In the genomic region with DNA sequence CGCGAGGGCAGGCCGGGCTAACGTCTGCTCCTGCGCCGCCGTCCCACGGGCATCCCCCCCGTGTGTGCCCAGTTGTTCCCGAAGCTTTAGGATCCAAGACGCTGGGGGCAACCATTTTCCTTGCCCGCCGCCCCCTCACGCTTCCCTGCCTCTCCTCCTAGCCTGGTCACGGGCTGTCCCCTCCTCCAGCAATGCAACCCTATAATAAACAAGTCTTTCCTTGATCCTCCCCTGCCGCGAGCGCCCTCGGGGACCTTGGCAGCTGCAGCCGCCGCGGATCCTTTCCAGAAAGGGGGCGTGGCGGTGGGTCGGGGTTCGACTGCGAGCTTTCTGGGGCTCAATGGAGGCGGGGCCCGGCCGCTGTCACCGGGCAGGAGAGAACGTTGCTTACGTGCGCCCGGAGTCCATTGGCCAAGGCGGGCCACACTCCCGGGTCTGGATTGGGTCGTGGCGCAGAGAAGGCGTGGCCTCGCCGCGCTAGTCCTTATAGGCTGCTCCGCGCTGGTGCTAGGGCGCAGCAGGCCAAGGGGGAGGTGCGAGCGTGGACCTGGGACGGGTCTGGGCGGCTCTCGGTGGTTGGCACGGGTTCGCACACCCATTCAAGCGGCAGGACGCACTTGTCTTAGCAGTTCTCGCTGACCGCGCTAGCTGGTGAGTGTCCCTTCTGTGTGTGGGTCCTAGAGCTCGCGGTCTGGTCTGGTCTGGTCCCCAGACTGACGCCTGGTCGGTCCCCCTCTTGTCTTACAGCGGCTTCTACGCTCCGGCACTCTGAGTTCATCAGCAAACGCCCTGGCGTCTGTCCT, we compare ENCODE assay signal across 8 cellular contexts. TPM values are rescaled to one million over a fixed set of nuclear protein-coding genes. Genes with fewer than 3 reads are reported as not detected.
DNase-seq lines count a peak whose midpoint lies in the region; ATAC-seq and TF ChIP-seq lines count a peak whose summit lies in the region.

A gene with protein sequence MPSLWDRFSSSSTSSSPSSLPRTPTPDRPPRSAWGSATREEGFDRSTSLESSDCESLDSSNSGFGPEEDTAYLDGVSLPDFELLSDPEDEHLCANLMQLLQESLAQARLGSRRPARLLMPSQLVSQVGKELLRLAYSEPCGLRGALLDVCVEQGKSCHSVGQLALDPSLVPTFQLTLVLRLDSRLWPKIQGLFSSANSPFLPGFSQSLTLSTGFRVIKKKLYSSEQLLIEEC (plus strand): TSS at position 515 of the 803 bp plus-strand sequence. CDS start 293 bp downstream, outside the sequence.

- peak; percentile 99 for DNase-seq in GM06990 (ENCODE audit: extremely low read depth, insufficient read length)
- DNase-seq in NCI-H1092 (lab: John Stamatoyannopoulos, UW): peak; percentile 96
- peak; percentile 99 for DNase-seq in globus pallidus (ENCODE audit: low spot score)
- peak; percentile 99 for DNase-seq in occipital lobe (lab: John Stamatoyannopoulos, UW)

- peaks cover 14% of the 10 kb centered on the region for H3K36me3 ChIP-seq in GM06990 (ENCODE audit: control insufficient read depth, insufficient read depth, low read length)

- no peak for TF ChIP-seq CTCF in GM06990 (IDR thresholded peaks at IDR 0.05; ENCODE audit: insufficient read depth, low read length, poor library complexity, severe bottlenecking)

- H3K27ac ChIP-seq in temporal lobe (ENCODE audit: low read depth, low read length): peak within 1 kb of the TSS; percentile 100

- peaks cover 51% of the 10 kb centered on the region for H3K4me1 Mint-ChIP-seq in activated naive CD4-positive, alpha-beta T cell treated with anti-CD3 and anti-CD28 coated beads, Interleukin-2, amount 50 U/mL, for 24 hours

- peak within 1 kb of the TSS; percentile 99 for H3K4me3 Mint-ChIP-seq in activated naive CD4-positive, alpha-beta T cell treated with anti-CD3 and anti-CD28 coated beads, Interleukin-2, amount 50 U/mL, for 24 hours

- H3K36me3 Mint-ChIP-seq in activated naive CD4-positive, alpha-beta T cell treated with anti-CD3 and anti-CD28 coated beads, Interleukin-2, amount 50 U/mL, for 24 hours: peaks cover 18% of the 10 kb centered on the region

- H3K27me3 Mint-ChIP-seq in activated naive CD4-positive, alpha-beta T cell treated with anti-CD3 and anti-CD28 coated beads, Interleukin-2, amount 50 U/mL, for 24 hours: no peaks in the 10 kb centered on the region

- H3K27me3 ChIP-seq in GM06990 (replicated peaks; ENCODE audit: control insufficient read depth, insufficient read depth, low read length): no peaks in the 10 kb centered on the region

- H3K9me3 Mint-ChIP-seq in activated naive CD4-positive, alpha-beta T cell treated with anti-CD3 and anti-CD28 coated beads, Interleukin-2, amount 50 U/mL, for 24 hours: no peaks in the 10 kb centered on the region

- ATAC-seq in HG02588 (IDR thresholded peaks at IDR 0.05; ENCODE audit: unreplicated experiment) (peak; percentile 80), SK-N-SH treated with all-trans-retinoic acid at 6 μM for 48 hours (peak; percentile 95)

- H3K27ac Mint-ChIP-seq in activated naive CD4-positive, alpha-beta T cell treated with anti-CD3 and anti-CD28 coated beads, Interleukin-2, amount 50 U/mL, for 24 hours: peak within 1 kb of the TSS; percentile 96

- peak within 1 kb of the TSS; percentile 98 for H3K4me3 ChIP-seq in GM06990 (replicated peaks; ENCODE audit: low read depth, low read length)

TF ChIP-seq in SK-N-SH treated with all-trans-retinoic acid at 6 μM for 48 hours, 23 proteins besides CTCF, POLR2A, EP300 and RAD21:
- TF ChIP-seq ZFP3 (CRISPR knock-in tag; IDR thresholded peaks at IDR 0.05) (0 out of 2 replicates have a peak, but pooled peaks have one; percentile 13), ZNF565 (CRISPR knock-in tag; conservative IDR thresholded peaks at IDR 0.05; ENCODE audit: low read depth) (no peak), ZNF8 (CRISPR knock-in tag; IDR thresholded peaks at IDR 0.05) (no peak), ESRRG (CRISPR knock-in tag; IDR thresholded peaks at IDR 0.05) (0 out of 2 replicates have a peak, but pooled peaks have one; percentile 41), GLIS3 (CRISPR knock-in tag; IDR thresholded peaks at IDR 0.05) (peak; percentile 92; the same call in 1 of the 2 replicates), TCF4 (CRISPR knock-in tag; IDR thresholded peaks at IDR 0.05; ENCODE audit: borderline replicate concordance) (no peak)

RNA-seq across cellular contexts. Expression of the gene that starts here (rescaled TPM):
- total RNA-seq in occipital lobe: 30.6 TPM
- 20.4 TPM for total RNA-seq in temporal lobe

Comparison
In these comparisons a context has a peak if more than half of its experiments do, and no peak if none do; other contexts are left out.
1. Peak in every context shown above with its lines: DNase-seq, ATAC-seq, H3K4me3 ChIP-seq and H3K27ac ChIP-seq.